8 cellular contexts compared by ENCODE assay signal in genomic region chr1:12174789-12175455, GRCh38. TPM values are rescaled to one million over a fixed set of nuclear protein-coding genes. Genes with fewer than 3 reads are reported as not detected.
DNase-seq lines count a peak whose midpoint lies in the region; ATAC-seq and TF ChIP-seq lines count a peak whose summit lies in the region.

No MANE protein-coding gene starts in this region.

- WGBS in mesodermal cell (ENCODE audit: insufficient coverage in 2 of 2), 2 experiments = 67 to 69% methylated on average over 16 of the region's 16 CpGs
- WGBS in upper lobe of left lung, 2 donors = 54 to 60% methylated on average over 14 to 16 of the region's 16 CpGs

- peak overlapping the region; percentile 99 for H3K4me3 Mint-ChIP-seq in activated T-cell treated with anti-CD3 and anti-CD28 coated beads, Interleukin-2, amount 50 U/mL, for 24 hours

- H3K9me3 ChIP-seq in mesodermal cell (ENCODE audit: control insufficient read depth, low read length) = no peaks in the 10 kb centered on the region
- no peaks in the 10 kb centered on the region for H3K9me3 ChIP-seq in upper lobe of left lung

- no peak for ATAC-seq in upper lobe of left lung (ENCODE audit: low FRiP score in 2 of 2)
- no peak for ATAC-seq in HG03025 (IDR thresholded peaks at IDR 0.05; ENCODE audit: low FRiP score, unreplicated experiment)
- ATAC-seq in HG02981 (IDR thresholded peaks at IDR 0.05; ENCODE audit: unreplicated experiment) = no peak

- H3K9me3 Mint-ChIP-seq in activated T-cell treated with anti-CD3 and anti-CD28 coated beads, Interleukin-2, amount 50 U/mL, for 24 hours = peaks cover 4% of the 10 kb centered on the region

- no peak for DNase-seq in activated T-cell treated with anti-CD3 and anti-CD28 coated beads, Interleukin-2, amount 50 U/mL, for 24 hours
- DNase-seq in activated T-cell treated with anti-CD3 and anti-CD28 coated beads for 4 hours (no peak), ecto neural progenitor cell (ENCODE audit: low spot score) (peak; percentile 66), upper lobe of left lung (peak in 1 of 2 donors; percentile 86), NCI-H146 treated with DMSO at 0.1 percent for 48 hours (lab: John Stamatoyannopoulos, UW; ENCODE audit: unreplicated experiment) (no peak)

- no peak for TF ChIP-seq EP300 in upper lobe of left lung (IDR thresholded peaks at IDR 0.05)

- H3K4me1 ChIP-seq in mesodermal cell (ENCODE audit: control insufficient read depth, insufficient read depth, low read length, poor library complexity, severe bottlenecking) = peaks cover 40% of the 10 kb centered on the region
- H3K4me1 ChIP-seq in upper lobe of left lung = peaks cover 89 to 96% (median 94%) of the 10 kb centered on the region in 4 donors

- no peaks in the 10 kb centered on the region for H3K27me3 Mint-ChIP-seq in activated T-cell treated with anti-CD3 and anti-CD28 coated beads, Interleukin-2, amount 50 U/mL, for 24 hours

- no peak for TF ChIP-seq CTCF in upper lobe of left lung (IDR thresholded peaks at IDR 0.05)

- peak overlapping the region; percentile 98 for H3K27ac Mint-ChIP-seq in activated T-cell treated with anti-CD3 and anti-CD28 coated beads, Interleukin-2, amount 50 U/mL, for 24 hours

- H3K36me3 ChIP-seq in mesodermal cell (ENCODE audit: control insufficient read depth, insufficient read depth, low read length) (no peaks in the 10 kb centered on the region), upper lobe of left lung (no peaks in the 10 kb centered on the region)

- peaks cover 96% of the 10 kb centered on the region for H3K4me1 Mint-ChIP-seq in activated T-cell treated with anti-CD3 and anti-CD28 coated beads, Interleukin-2, amount 50 U/mL, for 24 hours (ENCODE audit: low read depth)

- H3K4me3 ChIP-seq in mesodermal cell (ENCODE audit: extremely low read depth, insufficient read depth, low read length, poor library complexity, severe bottlenecking) (no peak overlapping the region), upper lobe of left lung (no peak overlapping the region)

- H3K36me3 Mint-ChIP-seq in activated T-cell treated with anti-CD3 and anti-CD28 coated beads, Interleukin-2, amount 50 U/mL, for 24 hours (ENCODE audit: low read depth) = peaks cover 93% of the 10 kb centered on the region

- TF ChIP-seq POLR2A in upper lobe of left lung (IDR thresholded peaks at IDR 0.05) = no peak

- H3K27ac ChIP-seq in mesodermal cell (ENCODE audit: low read depth, low read length, severe bottlenecking) (peak overlapping the region; percentile 83), upper lobe of left lung (peak overlapping the region; percentile 74 to 97 (median 95))

- no peaks in the 10 kb centered on the region for H3K27me3 ChIP-seq in upper lobe of left lung

RNA-seq across cellular contexts. Expression of gene TNFRSF1B, which starts 8.1 kb away (rescaled TPM):
- polyA plus RNA-seq in mesodermal cell (2013, experiment 1 of 2) = 19.3 TPM
- polyA plus RNA-seq in mesodermal cell (2013, experiment 2 of 2) = 12.8 TPM
- 100 to 1,000 TPM in 1 of 6 donors, 10 to 100 TPM in 5; 28.3 to 113 (median 58.5) TPM for total RNA-seq in upper lobe of left lung

RNA-seq across cellular contexts. Expression of gene VPS13D, which starts 54.9 kb away (rescaled TPM):
- 13.6 TPM for polyA plus RNA-seq in mesodermal cell (2013, experiment 1 of 2)
- polyA plus RNA-seq in mesodermal cell (2013, experiment 2 of 2) = 8.5 TPM
- 100 to 1,000 TPM in 2 of 6 donors, 10 to 100 TPM in 4; 54.9 to 181 (median 87.9) TPM for total RNA-seq in upper lobe of left lung
